12 cellular contexts compared by ENCODE assay signal in genomic region chr2:8551622-8552074, GRCh38.
A peak's percentile ranks its signal among the peaks of the same experiment; 100 is the strongest.
DNase-seq lines count a peak whose midpoint lies in the region; ATAC-seq, FAIRE-seq and TF ChIP-seq lines count a peak whose summit lies in the region.
"Had no signal": no experiment of that assay in that cellular context is flagged by ENCODE, and none has a peak within 500 bp of the region (broad histone marks: within the 10 kb centered on the region; RNA-seq: fewer than 3 reads in every experiment).

No MANE protein-coding gene starts in this region.

- no peak overlapping the region for H3K56ac ChIP-seq in IMR-90 (ENCODE audit: extremely low read depth, insufficient read depth, low read length)

- no peaks in the 10 kb centered on the region for H4K20me1 ChIP-seq in IMR-90 (ENCODE audit: insufficient read depth, low read length)

- H3K9me3 Mint-ChIP-seq in memory B cell (no peaks in the 10 kb centered on the region), type B pancreatic cell (peaks cover 5% of the 10 kb centered on the region)

- H3K4me2 ChIP-seq in IMR-90 (ENCODE audit: low read depth, low read length): no peak overlapping the region

- H2AK9ac ChIP-seq in IMR-90 (replicated peaks; ENCODE audit: low read depth, low read length, poor library complexity): peak overlapping the region; percentile 55

- H3K9ac ChIP-seq in IMR-90 (ENCODE audit: low read depth, low read length): no peak overlapping the region

- H3K36me3 Mint-ChIP-seq in memory B cell (no peaks in the 10 kb centered on the region), type B pancreatic cell (no peaks in the 10 kb centered on the region)

- H3K27ac ChIP-seq in IMR-90 (ENCODE audit: insufficient read depth, low read length) (no peak overlapping the region), upper lobe of left lung (no peak overlapping the region)
- H3K27ac ChIP-seq: Peyer's patch, prostate gland, suprapubic skin had no signal

- H3K4me3 Mint-ChIP-seq in memory B cell (no peak overlapping the region), type B pancreatic cell (no peak overlapping the region)

- H2BK20ac ChIP-seq in IMR-90 (ENCODE audit: low read depth, low read length): 0 out of 2 replicates have a peak overlapping the region, but pooled peaks have one; percentile 14

- peak; percentile 70 for FAIRE-seq in GM12892 (lab: Jason Lieb, UNC)
- no peak for FAIRE-seq in HTR-8/SVneo (lab: Jason Lieb, UNC)

- WGBS in IMR-90 (ENCODE audit: extremely low coverage in 2 of 2, insufficient read length in 1 of 2), 2 experiments: 86% methylated on average over 2 of the region's 8 CpGs; no CpG with 5 or more reads in 1 of the 2 experiments
- WGBS in upper lobe of left lung, 2 donors: 69 to 75% methylated on average over 8 of the region's 8 CpGs

- H2BK120ac ChIP-seq in IMR-90 (ENCODE audit: low read depth, low read length): no peak overlapping the region

- POLR2A ChIA-PET in IMR-90 (lab: Charles Lee; ENCODE audit: unreplicated experiment): no interaction called here

- H3K18ac ChIP-seq in IMR-90 (ENCODE audit: low read depth, low read length): no peak overlapping the region

- H4K8ac ChIP-seq in IMR-90 (ENCODE audit: low read depth in 2 of 2, low read length in 2 of 2): no peak overlapping the region

- in situ Hi-C loops in IMR-90 (cut with MboI; ENCODE audit: low sequenced_read_pairs): no loop called here

- BruUV-seq in IMR-90 (replicated peaks; lab: Mats Ljungman, UMichigan): no TSS peak

- H2AFZ ChIP-seq in IMR-90 (replicated peaks; ENCODE audit: low read length, poor library complexity): peak overlapping the region; percentile 23

- H3K79me1 ChIP-seq in IMR-90 (ENCODE audit: low read depth in 1 of 2, low read length in 2 of 2): no peaks in the 10 kb centered on the region

- H3K23ac ChIP-seq in IMR-90 (ENCODE audit: low read depth, low read length): no peak overlapping the region

- H3K27ac Mint-ChIP-seq in memory B cell (peak overlapping the region; percentile 6), type B pancreatic cell (no peak overlapping the region)

- no peak overlapping the region for H3K14ac ChIP-seq in IMR-90 (replicated peaks; ENCODE audit: low read depth, low read length)

- peak; percentile 52 for ATAC-seq in GM21528 (IDR thresholded peaks at IDR 0.05; ENCODE audit: low FRiP score, unreplicated experiment)
- ATAC-seq in IMR-90 (ENCODE audit: low read depth): no peak
- ATAC-seq in memory B cell (ENCODE audit: low read depth): peak; percentile 23
- ATAC-seq in upper lobe of left lung (ENCODE audit: low FRiP score in 2 of 2): no peak

- CTCF ChIA-PET in IMR-90 (lab: Yijun Ruan, JAX): no interaction called here

- TF ChIP-seq POLR2A in GM12892 (IDR thresholded peaks at IDR 0.05; ENCODE audit: low read depth, low read length) (no peak), IMR-90 (IDR thresholded peaks at IDR 0.05; ENCODE audit: low read depth, low read length) (no peak), upper lobe of left lung (IDR thresholded peaks at IDR 0.05) (no peak)

- no peak overlapping the region for H2BK5ac ChIP-seq in IMR-90 (ENCODE audit: low read depth, low read length, poor library complexity, severe bottlenecking)

- H3K4me1 ChIP-seq in IMR-90 (ENCODE audit: control insufficient read depth, insufficient read depth, low read length): no peaks in the 10 kb centered on the region
- peaks cover 0 to 4% (median 0%) of the 10 kb centered on the region in 4 donors for H3K4me1 ChIP-seq in upper lobe of left lung
- H3K4me1 ChIP-seq: Peyer's patch, prostate gland, suprapubic skin had no signal

- no peak overlapping the region for H3K4ac ChIP-seq in IMR-90 (ENCODE audit: low read depth, low read length)

- H3K4me3 ChIP-seq in IMR-90 (ENCODE audit: insufficient read depth, low read depth, low read length) (no peak overlapping the region), upper lobe of left lung (no peak overlapping the region)
- H3K4me3 ChIP-seq: Peyer's patch, prostate gland, suprapubic skin had no signal

- peaks cover 17% of the 10 kb centered on the region for H3K4me1 Mint-ChIP-seq in memory B cell
- peaks cover 32% of the 10 kb centered on the region for H3K4me1 Mint-ChIP-seq in type B pancreatic cell (ENCODE audit: unreplicated experiment)

- peaks cover 15% of the 10 kb centered on the region for H3K27me3 Mint-ChIP-seq in memory B cell
- H3K27me3 Mint-ChIP-seq in type B pancreatic cell: no peaks in the 10 kb centered on the region

- TF ChIP-seq CTCF in IMR-90 (conservative IDR thresholded peaks at IDR 0.05; ENCODE audit: low read depth, low read length): no peak
- TF ChIP-seq CTCF in upper lobe of left lung (IDR thresholded peaks at IDR 0.05): no peak
- no peak for TF ChIP-seq CTCF in type B pancreatic cell (conservative IDR thresholded peaks at IDR 0.05)

- no peak overlapping the region for H2BK15ac ChIP-seq in IMR-90 (ENCODE audit: low read depth, low read length)

- dilution Hi-C loops in IMR-90 (cut with HindIII; ENCODE audit: low sequenced_read_pairs, unreplicated experiment): no loop called here

- no peak overlapping the region for H4K5ac ChIP-seq in IMR-90 (ENCODE audit: low read depth, low read length)

- peak; percentile 54 for DNase-seq in GM12892 (ENCODE audit: insufficient read length)
- DNase-seq in IMR-90: no peak
- DNase-seq in memory B cell (ENCODE audit: low spot score in 2 of 2): no peak
- DNase-seq in HTR-8/SVneo (ENCODE audit: insufficient read length, low spot score): no peak
- DNase-seq in upper lobe of left lung: no peak
- DNase-seq in type B pancreatic cell (ENCODE audit: extremely low spot score, unreplicated experiment): no peak
- no peak for DNase-seq in COR-L47 (lab: John Stamatoyannopoulos, UW)
- DNase-seq: activated gamma-delta T cell treated with Interleukin-2 at 50 U/mL for 16 hours had no signal

- no peak for TF ChIP-seq RAD21 in IMR-90 (IDR thresholded peaks at IDR 0.05; ENCODE audit: low read length)

- no peaks in the 10 kb centered on the region for H3K9me1 ChIP-seq in IMR-90 (ENCODE audit: insufficient read depth, low read length)

- no peak overlapping the region for H4K91ac ChIP-seq in IMR-90 (ENCODE audit: insufficient read depth, low read depth, low read length)

- no peaks in the 10 kb centered on the region for H3K27me3 ChIP-seq in IMR-90 (ENCODE audit: control insufficient read depth, insufficient read depth, low read length)
- no peaks in the 10 kb centered on the region for H3K27me3 ChIP-seq in upper lobe of left lung
- H3K27me3 ChIP-seq: Peyer's patch, suprapubic skin had no signal

- no peak overlapping the region for H2AK5ac ChIP-seq in IMR-90 (ENCODE audit: low read depth, low read length)

- intact Hi-C loops in IMR-90 (cut with micrococcal nuclease): no loop called here

- H3K36me3 ChIP-seq in IMR-90 (ENCODE audit: control insufficient read depth, insufficient read depth, low read length): no peaks in the 10 kb centered on the region
- no peaks in the 10 kb centered on the region for H3K36me3 ChIP-seq in upper lobe of left lung
- H3K36me3 ChIP-seq: Peyer's patch, prostate gland, suprapubic skin had no signal

- no peaks in the 10 kb centered on the region for H3K9me3 ChIP-seq in IMR-90 (ENCODE audit: control insufficient read depth, insufficient read depth, low read length)
- no peaks in the 10 kb centered on the region for H3K9me3 ChIP-seq in upper lobe of left lung
- H3K9me3 ChIP-seq: Peyer's patch, prostate gland, suprapubic skin had no signal

- TF ChIP-seq EP300 in upper lobe of left lung (IDR thresholded peaks at IDR 0.05): no peak

TF ChIP-seq in IMR-90, 13 proteins besides CTCF, POLR2A, EP300 and RAD21:
- TF ChIP-seq FOS (IDR thresholded peaks at IDR 0.05; ENCODE audit: low read depth, low read length): 0 out of 2 replicates have a peak, but pooled peaks have one; percentile 9
- no peak for TF ChIP-seq ELK1 (IDR thresholded peaks at IDR 0.05; ENCODE audit: borderline replicate concordance, low read depth, low read length)

Comparison
In these comparisons a context has a peak if more than half of its experiments do, and no peak if none do; other contexts are left out.
1. ATAC-seq: peak in GM21528 (single experiment) and memory B cell (single experiment); none in IMR-90 (single experiment) and upper lobe of left lung (0 of 2).